ENCODE assay signal across 13 cellular contexts in the genomic region with DNA sequence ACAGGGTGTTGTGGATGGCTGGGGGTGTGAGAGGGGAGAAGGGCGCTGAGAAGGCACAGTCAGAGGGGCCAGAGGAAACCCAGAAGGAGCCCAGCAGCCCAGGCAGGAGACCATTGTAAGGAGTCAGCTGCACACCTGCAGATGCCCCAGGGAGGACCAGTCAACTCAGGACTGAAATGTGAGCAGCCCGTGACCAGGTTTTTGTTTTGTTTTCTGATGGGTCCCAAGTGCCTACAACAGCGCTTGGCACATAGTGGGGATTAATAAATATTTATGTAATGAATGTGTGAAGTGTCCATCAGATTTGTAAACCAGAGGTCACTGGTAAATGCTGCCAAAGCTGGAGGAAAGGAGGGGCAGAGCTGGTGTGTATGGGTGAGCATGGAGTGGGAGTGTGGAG. TPM values are rescaled to one million over a fixed set of nuclear protein-coding genes. Genes with fewer than 3 reads are reported as not detected.
DNase-seq lines count a peak whose midpoint lies in the region; ATAC-seq and TF ChIP-seq lines count a peak whose summit lies in the region.
"Had no signal": no experiment of that assay in that cellular context is flagged by ENCODE, and none has a peak within 500 bp of the region (broad histone marks: within the 10 kb centered on the region; RNA-seq: fewer than 3 reads in every experiment).

No MANE protein-coding gene starts in this region.

- intact Hi-C loops in thyroid gland (cut with DNase I) (no loop called here), CD14-positive monocyte (cut with micrococcal nuclease) (no loop called here)

- H3K36me3 Mint-ChIP-seq in activated naive CD8-positive, alpha-beta T cell treated with anti-CD3 and anti-CD28 coated beads, Interleukin-2, amount 50 U/mL, for 24 hours (ENCODE audit: low read depth) = peaks cover 2% of the 10 kb centered on the region
- H3K36me3 Mint-ChIP-seq in activated naive CD8-positive, alpha-beta T cell treated with anti-CD3 and anti-CD28 coated beads for 36 hours = peaks cover 2% of the 10 kb centered on the region
- H3K36me3 Mint-ChIP-seq in CD14-positive monocyte = peaks cover 31 to 33% of the 10 kb centered on the region in 2 donors

- H3K4me1 Mint-ChIP-seq in activated naive CD8-positive, alpha-beta T cell treated with anti-CD3 and anti-CD28 coated beads, Interleukin-2, amount 50 U/mL, for 24 hours = peaks cover 4% of the 10 kb centered on the region
- peaks cover 3% of the 10 kb centered on the region for H3K4me1 Mint-ChIP-seq in activated naive CD8-positive, alpha-beta T cell treated with anti-CD3 and anti-CD28 coated beads for 36 hours
- H3K4me1 Mint-ChIP-seq in CD14-positive monocyte = peaks cover 22% of the 10 kb centered on the region

- no peak overlapping the region for H3K27ac Mint-ChIP-seq in activated naive CD8-positive, alpha-beta T cell treated with anti-CD3 and anti-CD28 coated beads, Interleukin-2, amount 50 U/mL, for 24 hours
- H3K27ac Mint-ChIP-seq in activated naive CD8-positive, alpha-beta T cell treated with anti-CD3 and anti-CD28 coated beads for 36 hours = no peak overlapping the region
- peak overlapping the region in 3 of 7 donors; percentile 0 to 66 (median 39) for H3K27ac Mint-ChIP-seq in CD14-positive monocyte

- no peaks in the 10 kb centered on the region for H3K27me3 ChIP-seq in thyroid gland
- H3K27me3 ChIP-seq: left lung had no signal

- 45 to 61% methylated on average over 3 of the region's 3 CpGs for WGBS in thyroid gland, 2 donors

- no peaks in the 10 kb centered on the region for H3K9me3 ChIP-seq in thyroid gland
- H3K9me3 ChIP-seq: left lung had no signal

- H3K4me3 ChIP-seq in thyroid gland (replicated peaks in 1 of 3) = no peak overlapping the region
- H3K4me3 ChIP-seq: left lung had no signal

- H3K9me3 Mint-ChIP-seq in activated naive CD8-positive, alpha-beta T cell treated with anti-CD3 and anti-CD28 coated beads, Interleukin-2, amount 50 U/mL, for 24 hours = no peaks in the 10 kb centered on the region
- no peaks in the 10 kb centered on the region for H3K9me3 Mint-ChIP-seq in activated naive CD8-positive, alpha-beta T cell treated with anti-CD3 and anti-CD28 coated beads for 36 hours
- H3K9me3 Mint-ChIP-seq in CD14-positive monocyte = no peaks in the 10 kb centered on the region

- H3K36me3 ChIP-seq in thyroid gland = no peaks in the 10 kb centered on the region
- H3K36me3 ChIP-seq: left lung had no signal

- peak; percentile 36 for ATAC-seq in activated naive CD8-positive, alpha-beta T cell treated with anti-CD3 and anti-CD28 coated beads, Interleukin-2, amount 50 U/mL, for 24 hours
- ATAC-seq in HG02642 (IDR thresholded peaks at IDR 0.05; ENCODE audit: poor library complexity, unreplicated experiment) (peak; percentile 85), HG03565 (IDR thresholded peaks at IDR 0.05; ENCODE audit: unreplicated experiment) (peak; percentile 60)
- ATAC-seq: left lung had no signal

- H3K27ac ChIP-seq in thyroid gland = no peak overlapping the region
- H3K27ac ChIP-seq: left lung, WERI-Rb-1 had no signal

- H3K4me1 ChIP-seq in thyroid gland = peaks cover 29 to 38% of the 10 kb centered on the region in 2 donors

- no peak for TF ChIP-seq POLR2A in thyroid gland (IDR thresholded peaks at IDR 0.05)

- no peak for DNase-seq in activated naive CD8-positive, alpha-beta T cell treated with anti-CD3 and anti-CD28 coated beads, Interleukin-2, amount 50 U/mL, for 24 hours
- DNase-seq in activated naive CD8-positive, alpha-beta T cell treated with anti-CD3 and anti-CD28 coated beads for 36 hours = no peak
- DNase-seq in thyroid gland (peak; percentile 51 to 54), mucosa of gallbladder (ENCODE audit: low spot score) (no peak), CD14-positive monocyte (ENCODE audit: low spot score) (no peak), NCI-H774 (lab: John Stamatoyannopoulos, UW) (no peak)
- DNase-seq: amniotic stem cell, GF-D8, left lung, retina, WERI-Rb-1 had no signal

- H3K27me3 Mint-ChIP-seq in activated naive CD8-positive, alpha-beta T cell treated with anti-CD3 and anti-CD28 coated beads, Interleukin-2, amount 50 U/mL, for 24 hours = no peaks in the 10 kb centered on the region
- no peaks in the 10 kb centered on the region for H3K27me3 Mint-ChIP-seq in activated naive CD8-positive, alpha-beta T cell treated with anti-CD3 and anti-CD28 coated beads for 36 hours
- peaks cover 0 to 1% (median 0%) of the 10 kb centered on the region in 3 donors for H3K27me3 Mint-ChIP-seq in CD14-positive monocyte (ENCODE audit: low read depth in 3 of 3)

- H3K4me3 Mint-ChIP-seq in activated naive CD8-positive, alpha-beta T cell treated with anti-CD3 and anti-CD28 coated beads, Interleukin-2, amount 50 U/mL, for 24 hours = no peak overlapping the region
- H3K4me3 Mint-ChIP-seq in activated naive CD8-positive, alpha-beta T cell treated with anti-CD3 and anti-CD28 coated beads for 36 hours = no peak overlapping the region
- H3K4me3 Mint-ChIP-seq in CD14-positive monocyte = no peak overlapping the region

- TF ChIP-seq CTCF in thyroid gland (IDR thresholded peaks at IDR 0.05) = no peak
- no peak for TF ChIP-seq CTCF in CD14-positive monocyte (IDR thresholded peaks at IDR 0.05)

RNA-seq across cellular contexts. Expression of a gene that starts 30.2 kb away (rescaled TPM):
- total RNA-seq in activated naive CD8-positive, alpha-beta T cell treated with anti-CD3 and anti-CD28 coated beads for 36 hours = 1 to 10 TPM; 1.6 to 2.0 TPM
- total RNA-seq in thyroid gland (10 to 100 TPM; 16.5 to 21.8 (median 19.7) TPM), mucosa of gallbladder (16.0 TPM)
- 1 to 10 TPM; 4.7 to 5.9 TPM for polyA plus RNA-seq in CD14-positive monocyte

Comparison
In these comparisons a context has a peak if more than half of its experiments do, and no peak if none do; other contexts are left out.
1. DNase-seq: peak in thyroid gland (2 of 2); none in activated naive CD8-positive, alpha-beta T cell treated with anti-CD3 and anti-CD28 coated beads, Interleukin-2, amount 50 U/mL, for 24 hours (single experiment), activated naive CD8-positive, alpha-beta T cell treated with anti-CD3 and anti-CD28 coated beads for 36 hours (single experiment), mucosa of gallbladder (single experiment), CD14-positive monocyte (single experiment) and NCI-H774 (single experiment).
2. Peak in every context shown above with its lines, with median percentiles within 50 percentile points of each other: ATAC-seq.